1 cellular context compared by ENCODE assay signal in genomic region chr7:36390199-36391090, GRCh38.
TF ChIP-seq lines count a peak whose summit lies in the region.

No MANE protein-coding gene starts in this region.

TF ChIP-seq in HepG2, 621 proteins besides CTCF, POLR2A, EP300 and RAD21 (continued from another document and continues in another):
- TF ChIP-seq ZBTB40 (IDR thresholded peaks at IDR 0.05): no peak
- peak; percentile 65; the same call in 1 of the 2 replicates for TF ChIP-seq ZBTB40 (CRISPR knock-in tag; IDR thresholded peaks at IDR 0.05)
- TF ChIP-seq CREBL2 (CRISPR knock-in tag; IDR thresholded peaks at IDR 0.05; ENCODE audit: borderline replicate concordance): 0 out of 2 replicates have a peak, but pooled peaks have one; percentile 27
- TF ChIP-seq MXD1 (CRISPR knock-in tag; IDR thresholded peaks at IDR 0.05): peak; percentile 59; the same call in 1 of the 2 replicates
- TF ChIP-seq HCFC1 (IDR thresholded peaks at IDR 0.05; ENCODE audit: low read depth, low read length): no peak
- TF ChIP-seq ZFP1 (CRISPR knock-in tag; IDR thresholded peaks at IDR 0.05): no peak
- no peak for TF ChIP-seq ZNF468 (CRISPR knock-in tag; IDR thresholded peaks at IDR 0.05)
- peak; percentile 62; the same call in 1 of the 2 replicates for TF ChIP-seq NR2C2 (CRISPR knock-in tag; IDR thresholded peaks at IDR 0.05; ENCODE audit: borderline replicate concordance)
- no peak for TF ChIP-seq LRRFIP1 (CRISPR knock-in tag; conservative IDR thresholded peaks at IDR 0.05)
- no peak for TF ChIP-seq EZH2 (conservative IDR thresholded peaks at IDR 0.05; ENCODE audit: low read depth, low read length)
- no peak for TF ChIP-seq HOXA7 (CRISPR knock-in tag; IDR thresholded peaks at IDR 0.05)
- TF ChIP-seq ZNF724P (CRISPR knock-in tag; IDR thresholded peaks at IDR 0.05; ENCODE audit: borderline replicate concordance): no peak
- TF ChIP-seq IRF2 (CRISPR knock-in tag; IDR thresholded peaks at IDR 0.05): peak; percentile 79; the same call in 1 of the 2 replicates
- TF ChIP-seq NCOA2 (CRISPR knock-in tag; IDR thresholded peaks at IDR 0.05): no peak
- no peak for TF ChIP-seq SRF (IDR thresholded peaks at IDR 0.05; ENCODE audit: low read depth, low read length)
- TF ChIP-seq CENPBD1 (CRISPR knock-in tag; IDR thresholded peaks at IDR 0.05; ENCODE audit: borderline replicate concordance, low read depth): no peak
- TF ChIP-seq RAD51 (IDR thresholded peaks at IDR 0.05; ENCODE audit: borderline replicate concordance): no peak
- no peak for TF ChIP-seq NR2F1 (CRISPR knock-in tag; IDR thresholded peaks at IDR 0.05)
- TF ChIP-seq ZNF747 (CRISPR knock-in tag; IDR thresholded peaks at IDR 0.05; ENCODE audit: borderline replicate concordance): no peak
- TF ChIP-seq ZNF343 (CRISPR knock-in tag; IDR thresholded peaks at IDR 0.05): 0 out of 2 replicates have a peak, but pooled peaks have one; percentile 5
- TF ChIP-seq ZNF274 (CRISPR knock-in tag; IDR thresholded peaks at IDR 0.05): 0 out of 2 replicates have a peak, but pooled peaks have one; percentile 62
- TF ChIP-seq NCOA5 (CRISPR knock-in tag; IDR thresholded peaks at IDR 0.05): no peak
- TF ChIP-seq ZNF574 (CRISPR knock-in tag; IDR thresholded peaks at IDR 0.05): 0 out of 2 replicates have a peak, but pooled peaks have one; percentile 56
- no peak for TF ChIP-seq ATF2 (CRISPR knock-in tag; IDR thresholded peaks at IDR 0.05)
- TF ChIP-seq MIXL1 (CRISPR knock-in tag; IDR thresholded peaks at IDR 0.05): peak; percentile 57; the same call in 1 of the 2 replicates
- TF ChIP-seq ZNF644 (CRISPR knock-in tag; IDR thresholded peaks at IDR 0.05; ENCODE audit: low read depth): no peak
- peak; percentile 80; the same call in 1 of the 2 replicates for TF ChIP-seq ZNF607 (CRISPR knock-in tag; IDR thresholded peaks at IDR 0.05; ENCODE audit: borderline replicate concordance)
- no peak; the same call in none of the 2 replicates for TF ChIP-seq ARID4A (CRISPR knock-in tag; IDR thresholded peaks at IDR 0.05; ENCODE audit: borderline replicate concordance)
- TF ChIP-seq TSC22D2 (CRISPR knock-in tag; IDR thresholded peaks at IDR 0.05; ENCODE audit: borderline replicate concordance): no peak
- TF ChIP-seq NFYC (CRISPR knock-in tag; IDR thresholded peaks at IDR 0.05): no peak
- no peak for TF ChIP-seq MXI1 (IDR thresholded peaks at IDR 0.05; ENCODE audit: borderline replicate concordance, low read depth, low read length)
- no peak for TF ChIP-seq ZBTB8A (CRISPR knock-in tag; IDR thresholded peaks at IDR 0.05; ENCODE audit: borderline replicate concordance, low read depth)
- TF ChIP-seq ZBTB26 (CRISPR knock-in tag; IDR thresholded peaks at IDR 0.05; ENCODE audit: borderline replicate concordance): no peak
- TF ChIP-seq ZNF891 (CRISPR knock-in tag; IDR thresholded peaks at IDR 0.05): peak; percentile 72; the same call in 1 of the 2 replicates
- TF ChIP-seq HMG20A (CRISPR knock-in tag; IDR thresholded peaks at IDR 0.05; ENCODE audit: borderline replicate concordance): no peak
